ENCODE assay signal across 8 cellular contexts in genomic region chr1:145823565-145824498, GRCh38. TPM values are rescaled to one million over a fixed set of nuclear protein-coding genes. Genes with fewer than 3 reads are reported as not detected.
DNase-seq lines count a peak whose midpoint lies in the region; ATAC-seq and TF ChIP-seq lines count a peak whose summit lies in the region.

Gene POLR3C, plus strand, starts transcription at chr1:145824200. Its CDS starts 1,577 bp downstream, at chr1:145825777.
Gene RNF115, minus strand, starts transcription at chr1:145824095. Its CDS starts 222 bp downstream, at chr1:145823873.

- under 1% methylated on average over 26 of the region's 89 CpGs for WGBS in right lobe of liver (ENCODE audit: insufficient coverage, low coverage, low lambda C conversion rate, missing lambda C conversion rate)

- H3K4me3 Mint-ChIP-seq in activated CD4-positive, alpha-beta memory T cell treated with anti-CD3 and anti-CD28 coated beads for 36 hours, result peak within 1 kb of the TSS; percentile 96

- H3K4me3 ChIP-seq in dorsolateral prefrontal cortex, result peak within 1 kb of the TSS; percentile 55 to 98 (median 86)
- peak within 1 kb of the TSS; percentile 57 to 96 (median 75) for H3K4me3 ChIP-seq in right lobe of liver

- H3K9me3 Mint-ChIP-seq in activated CD4-positive, alpha-beta memory T cell treated with anti-CD3 and anti-CD28 coated beads for 36 hours, result no peaks in the 10 kb centered on the region

- peaks cover 0 to 11% (median 5%) of the 10 kb centered on the region in 4 donors for H3K4me1 ChIP-seq in right lobe of liver

- no peaks in the 10 kb centered on the region for H3K27me3 Mint-ChIP-seq in activated CD4-positive, alpha-beta memory T cell treated with anti-CD3 and anti-CD28 coated beads for 36 hours

- H3K36me3 Mint-ChIP-seq in activated CD4-positive, alpha-beta memory T cell treated with anti-CD3 and anti-CD28 coated beads for 36 hours, result peaks cover 33% of the 10 kb centered on the region

- H3K9me3 ChIP-seq in right lobe of liver, result no peaks in the 10 kb centered on the region

- CTCF ChIA-PET in activated CD4-positive, alpha-beta memory T cell treated with anti-CD3 and anti-CD28 coated beads for 36 hours (lab: Charles Lee), result interaction anchor here (0.7 to 16.5 kb wide), 3 partner anchors 23 to 174 kb away, joined by 3 to 154 read pairs (median 4); partner anchors contain the start of gene NUDT17

- POLR2A ChIA-PET in activated CD4-positive, alpha-beta memory T cell treated with anti-CD3 and anti-CD28 coated beads for 36 hours (lab: Charles Lee), result interaction anchor here (0.7 to 2.4 kb wide), 5 partner anchors 21 to 141 kb away, joined by 3 to 10 read pairs (median 4); partner anchors contain the start of genes ANKRD34A, NUDT17, PIAS3 and POLR3GL

- H3K4me1 Mint-ChIP-seq in activated CD4-positive, alpha-beta memory T cell treated with anti-CD3 and anti-CD28 coated beads for 36 hours (ENCODE audit: low read depth), result peaks cover 47% of the 10 kb centered on the region

- peak; percentile 83 for ATAC-seq in GM19452 (IDR thresholded peaks at IDR 0.05; ENCODE audit: unreplicated experiment)
- ATAC-seq in right lobe of liver, result peak; percentile 83 to 95 (median 95)

- peaks cover 0 to 33% (median 13%) of the 10 kb centered on the region in 4 donors for H3K36me3 ChIP-seq in right lobe of liver

- H3K27me3 ChIP-seq in dorsolateral prefrontal cortex (no peaks in the 10 kb centered on the region), right lobe of liver (no peaks in the 10 kb centered on the region)

- H3K27ac ChIP-seq in dorsolateral prefrontal cortex (peak within 1 kb of the TSS; percentile 44 to 97 (median 93)), right lobe of liver (peak within 1 kb of the TSS; percentile 93 to 95 (median 93))

- peak; percentile 98 for TF ChIP-seq POLR2A in right lobe of liver (IDR thresholded peaks at IDR 0.05)

- TF ChIP-seq CTCF in dorsolateral prefrontal cortex (IDR thresholded peaks at IDR 0.05 in 54 of 56, conservative IDR thresholded peaks at IDR 0.05 in 2 of 56; ENCODE audit: low read depth in 1 of 56, partially characterized antibody in 56 of 56) (peak in 34 of 56 donors; percentile 3 to 51 (median 22)), right lobe of liver (IDR thresholded peaks at IDR 0.05) (no peak)

- peak; percentile 86 for DNase-seq in CD1c-positive myeloid dendritic cell (ENCODE audit: extremely low spot score)
- peak; percentile 93 for DNase-seq in HK-2 (ENCODE audit: unreplicated experiment)
- peak; percentile 79 for DNase-seq in NCI-H82 treated with DMSO at 0.1 percent for 48 hours (lab: John Stamatoyannopoulos, UW; ENCODE audit: unreplicated experiment)
- peak; percentile 89 for DNase-seq in activated CD4-positive, alpha-beta memory T cell treated with anti-CD3 and anti-CD28 coated beads for 36 hours
- peak; percentile 82 to 94 (median 90) for DNase-seq in dorsolateral prefrontal cortex
- peak; percentile 91 to 96 (median 95) for DNase-seq in right lobe of liver
- DNase-seq in stimulated activated CD4-positive, alpha-beta T cell treated with anti-CD3 and anti-CD28 coated beads, Interleukin-4, amount 100 ng/mL, for 4 hours, result peak; percentile 79 to 81

- peak within 1 kb of the TSS; percentile 95 for H3K27ac Mint-ChIP-seq in activated CD4-positive, alpha-beta memory T cell treated with anti-CD3 and anti-CD28 coated beads for 36 hours

- intact Hi-C loops in activated CD4-positive, alpha-beta memory T cell treated with anti-CD3 and anti-CD28 coated beads for 36 hours (cut with micrococcal nuclease), result no loop called here
- intact Hi-C loops in dorsolateral prefrontal cortex (cut with DNase I), result loop anchor here (1.0 to 10.0 kb wide), 5 partner anchors 34 to 153 kb away; partner anchors contain the start of genes ANKRD35 (in 1 of the 2) and PIAS3 (in 1 of the 2)
- intact Hi-C loops in right lobe of liver (cut with DNase I), result no loop called here

RNA-seq across cellular contexts. Expression of gene POLR3C, which starts in this region (rescaled TPM):
- 10 to 100 TPM; 27.3 to 28.9 TPM for total RNA-seq in activated CD4-positive, alpha-beta memory T cell treated with anti-CD3 and anti-CD28 coated beads for 36 hours
- total RNA-seq in dorsolateral prefrontal cortex (10 to 100 TPM; 17.3 to 35.6 (median 26.6) TPM), right lobe of liver (10 to 100 TPM in 3 of 6 experiments, 1 to 10 TPM in 3; 7.7 to 17.0 (median 11.2) TPM)

RNA-seq across cellular contexts. Expression of gene RNF115, which starts in this region (rescaled TPM):
- total RNA-seq in activated CD4-positive, alpha-beta memory T cell treated with anti-CD3 and anti-CD28 coated beads for 36 hours, result 10 to 100 TPM; 10.1 TPM
- 10 to 100 TPM; 20.5 to 38.6 (median 29.2) TPM for total RNA-seq in dorsolateral prefrontal cortex
- total RNA-seq in right lobe of liver, result 10 to 100 TPM in 2 of 6 experiments, 1 to 10 TPM in 4; 5.3 to 10.3 (median 8.0) TPM

Comparison
In these comparisons a context has a peak if more than half of its experiments do, and no peak if none do; other contexts are left out.
1. Peak in every context shown above with its lines: DNase-seq, ATAC-seq, H3K4me3 ChIP-seq and H3K27ac ChIP-seq.
2. CTCF ChIP-seq: peak in dorsolateral prefrontal cortex (34 of 56); none in right lobe of liver (0 of 4).
3. intact Hi-C loops: an anchor here in dorsolateral prefrontal cortex (1.0 to 10.0 kb wide); none called in activated CD4-positive, alpha-beta memory T cell treated with anti-CD3 and anti-CD28 coated beads for 36 hours and right lobe of liver.